25 cellular contexts compared by ENCODE assay signal in the genomic region with DNA sequence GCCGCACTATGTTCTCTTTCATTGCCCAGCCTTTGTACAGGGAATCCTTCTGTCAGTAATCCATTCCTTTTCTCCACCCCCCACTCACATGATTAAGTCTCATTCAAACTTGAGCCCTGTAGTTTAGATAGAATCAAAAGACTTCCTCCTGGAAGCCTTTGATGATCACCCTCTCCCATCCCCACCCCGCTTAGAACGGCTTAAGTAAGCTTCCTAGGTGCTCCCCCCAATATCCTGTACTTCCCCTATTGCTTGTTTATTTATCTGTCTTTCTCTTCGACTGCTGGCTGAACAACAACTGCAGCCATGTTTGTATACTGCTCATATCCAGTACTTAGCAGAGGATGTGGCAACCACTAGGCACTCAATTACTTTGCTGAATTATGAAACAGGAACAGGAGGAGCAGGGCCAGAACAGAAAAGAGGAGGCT. TPM values are rescaled to one million over a fixed set of nuclear protein-coding genes. Genes with fewer than 3 reads are reported as not detected.
A peak's percentile ranks its signal among the peaks of the same experiment; 100 is the strongest.
DNase-seq lines count a peak whose midpoint lies in the region; ATAC-seq and TF ChIP-seq lines count a peak whose summit lies in the region.
"Had no signal": no experiment of that assay in that cellular context is flagged by ENCODE, and none has a peak within 500 bp of the region (broad histone marks: within the 10 kb centered on the region; RNA-seq: fewer than 3 reads in every experiment).

No MANE protein-coding gene starts in this region.

- TF ChIP-seq CTCF in omental fat pad (IDR thresholded peaks at IDR 0.05): no peak

- peak; percentile 60 for ATAC-seq in omental fat pad (ENCODE audit: low FRiP score)
- ATAC-seq: activated CD4-positive, alpha-beta T cell treated with anti-CD3 and anti-CD28 coated beads for 36 hours; activated T-cell treated with anti-CD3 and anti-CD28 coated beads, Interleukin-2, amount 50 U/mL, for 4 hours; stimulated activated memory B cell treated with anti-CD40 and anti-IgM and Interleukin-4, amounts not matched to agents 10 μg/mL and 1 μg/mL and 100 μg/mL, for 72 hours had no signal

- DNase-seq in NCI-H510A treated with DMSO at 0.1 percent for 48 hours (lab: John Stamatoyannopoulos, UW) (peak; percentile 21), NCI-H510A (lab: John Stamatoyannopoulos, UW) (no peak), MV-4-11 (lab: John Stamatoyannopoulos, UW) (peak; percentile 74), amniotic epithelial cell (ENCODE audit: low read depth) (peak; percentile 7), omental fat pad (ENCODE audit: low spot score) (no peak)
- no peak for DNase-seq in activated T-cell treated with anti-CD3 and anti-CD28 coated beads, Interleukin-2, amount 50 U/mL, for 1 hour
- no peak for DNase-seq in effector CD8-positive, alpha-beta T cell (lab: John Stamatoyannopoulos, UW)
- DNase-seq in stimulated activated naive CD4-positive, alpha-beta T cell treated with Interleukin-2 at 50 U/mL for 16 hours (lab: John Stamatoyannopoulos, UW): no peak
- DNase-seq: 8988T; activated CD4-positive, alpha-beta T cell treated with anti-CD3 and anti-CD28 coated beads for 36 hours; activated T-cell treated with anti-CD3 and anti-CD28 coated beads, Interleukin-2, amount 50 U/mL, for 4 hours; brain microvascular endothelial cell; CD4-positive, CD25-positive, alpha-beta regulatory T cell; kidney glomerular epithelial cell; NCI-H1092; NCI-H187; NCI-H526; posterior cingulate gyrus; right cardiac atrium; SK-N-SH; stimulated activated CD4-positive, alpha-beta T cell treated with anti-CD3 and anti-CD28 coated beads, Interleukin-12 subunit alpha, Interleukin-12 subunit beta, amount 100 ng/mL, for 4 hours; stimulated activated CD4-positive, alpha-beta T cell treated with anti-CD3 and anti-CD28 coated beads, Interleukin-4, amount 100 ng/mL, for 4 hours; uterus had no signal

RNA-seq across cellular contexts. Expression of gene GPC3, which starts 38.5 kb away (rescaled TPM):
- total RNA-seq in omental fat pad: 100 to 1,000 TPM in 1 of 4 donors, 10 to 100 TPM in 3; 48.9 to 146 (median 77.1) TPM
- total RNA-seq: lung microvascular endothelial cell had no signal

Comparison
In these comparisons a context has a peak if more than half of its experiments do, and no peak if none do; other contexts are left out.
1. DNase-seq: peak in NCI-H510A treated with DMSO at 0.1 percent for 48 hours (single experiment), MV-4-11 (single experiment) and amniotic epithelial cell (single experiment); none in NCI-H510A (single experiment), omental fat pad (single experiment), activated T-cell treated with anti-CD3 and anti-CD28 coated beads, Interleukin-2, amount 50 U/mL, for 1 hour (single experiment), effector CD8-positive, alpha-beta T cell (single experiment) and stimulated activated naive CD4-positive, alpha-beta T cell treated with Interleukin-2 at 50 U/mL for 16 hours (single experiment).